In genomic region chr4:7757501-7758443, GRCh38 we compare ENCODE assay signal across 1 cellular context.
TF ChIP-seq lines count a peak whose summit lies in the region.

No MANE protein-coding gene starts in this region.

TF ChIP-seq in SK-N-SH, 30 proteins besides CTCF, POLR2A, EP300 and RAD21 (continued from another document):
- no peak for TF ChIP-seq USF1 (IDR thresholded peaks at IDR 0.05; ENCODE audit: borderline replicate concordance, low read depth)
- TF ChIP-seq REST (IDR thresholded peaks at IDR 0.05; ENCODE audit: low read depth, low read length), result no peak
- TF ChIP-seq RFX5 (IDR thresholded peaks at IDR 0.05; ENCODE audit: low read length), result no peak
